Comparison of ENCODE assay signal across 9 cellular contexts in the genomic region with DNA sequence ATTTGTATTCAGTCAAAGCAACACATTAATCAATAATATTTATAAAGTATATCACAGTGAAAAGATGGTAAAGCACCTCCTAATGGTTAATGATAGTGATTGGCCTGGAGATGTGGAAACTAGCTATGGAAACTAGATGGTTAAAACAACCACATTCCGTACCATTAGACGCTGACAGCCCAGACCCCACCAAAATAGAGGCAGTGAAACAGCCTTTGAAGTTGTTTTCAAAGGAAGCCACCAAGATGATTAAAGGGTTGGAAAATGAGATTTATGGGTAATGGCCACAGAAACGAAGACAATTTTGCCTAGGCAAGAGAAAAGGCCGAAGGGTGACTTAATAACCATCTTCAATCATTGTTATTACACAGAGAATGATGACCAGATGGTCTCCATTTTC.
DNase-seq lines count a peak whose midpoint lies in the region; ATAC-seq and TF ChIP-seq lines count a peak whose summit lies in the region.
"Had no signal": no experiment of that assay in that cellular context is flagged by ENCODE, and none has a peak within 500 bp of the region (broad histone marks: within the 10 kb centered on the region; RNA-seq: fewer than 3 reads in every experiment).

No MANE protein-coding gene starts in this region.

- no peaks in the 10 kb centered on the region; the same call in 1 of the 2 replicates for H3K27me3 ChIP-seq in Caco-2 (replicated peaks; ENCODE audit: control insufficient read depth, insufficient read depth, low read length)
- no peaks in the 10 kb centered on the region for H3K27me3 ChIP-seq in SJSA1 (replicated peaks)
- no peaks in the 10 kb centered on the region for H3K27me3 ChIP-seq in esophagus muscularis mucosa
- no peaks in the 10 kb centered on the region for H3K27me3 ChIP-seq in spleen (replicated peaks in 1 of 7)

- peak overlapping the region; percentile 39 for H3K4me3 Mint-ChIP-seq in Caco-2 (ENCODE audit: unreplicated experiment)

- CTCF ChIA-PET in Caco-2 (lab: Charles Lee) = interaction anchor here (0.6 to 4.5 kb wide), 18 partner anchors 9 to 269 kb away, joined by 3 to 52 read pairs (median 4); partner anchors contain the start of genes LPIN3 and PLCG1

- BruUV-seq in Caco-2 (replicated peaks; lab: Mats Ljungman, UMichigan) = no TSS peak

- no peaks in the 10 kb centered on the region for H3K36me3 ChIP-seq in Caco-2 (ENCODE audit: control insufficient read depth, insufficient read depth, low read length)
- H3K36me3 ChIP-seq in SJSA1 = no peaks in the 10 kb centered on the region
- no peaks in the 10 kb centered on the region for H3K36me3 ChIP-seq in esophagus muscularis mucosa
- H3K36me3 ChIP-seq in spleen = no peaks in the 10 kb centered on the region

- H3K4me1 ChIP-seq in Caco-2 (peaks cover 9% of the 10 kb centered on the region), SJSA1 (replicated peaks) (peaks cover 19% of the 10 kb centered on the region), esophagus muscularis mucosa (peaks cover 52 to 66% (median 53%) of the 10 kb centered on the region in 4 donors), spleen (peaks cover 0 to 51% (median 17%) of the 10 kb centered on the region in 6 donors)

- ATAC-seq in HG03095 (IDR thresholded peaks at IDR 0.05; ENCODE audit: unreplicated experiment) (no peak), HG03175 (IDR thresholded peaks at IDR 0.05; ENCODE audit: unreplicated experiment) (no peak), HG02798 (IDR thresholded peaks at IDR 0.05; ENCODE audit: poor library complexity, unreplicated experiment) (no peak)

- H3K27ac ChIP-seq in SJSA1 (peak overlapping the region; percentile 60), esophagus muscularis mucosa (replicated peaks in 1 of 4) (peak overlapping the region; percentile 71 to 77 (median 74)), skin epidermis (peak overlapping the region in 19 of 21 experiments; percentile 53 to 87 (median 75)), spleen (peak overlapping the region in 1 of 8 donors; percentile 23)

- TF ChIP-seq CTCF in Caco-2 (IDR thresholded peaks at IDR 0.05; ENCODE audit: insufficient read depth in 1 of 2, low read depth in 1 of 2, low read length in 1 of 2, severe bottlenecking in 1 of 2, unreplicated experiment in 1 of 2) = no peak
- no peak for TF ChIP-seq CTCF in esophagus muscularis mucosa (IDR thresholded peaks at IDR 0.05)
- no peak for TF ChIP-seq CTCF in spleen (IDR thresholded peaks at IDR 0.05 in 8 of 11, conservative IDR thresholded peaks at IDR 0.05 in 3 of 11)

- intact Hi-C loops in Caco-2 (cut with micrococcal nuclease; ENCODE audit: unreplicated experiment) (loop anchor here (1.0 kb wide), 4 partner anchors 59 to 264 kb away; partner anchors contain the start of gene LPIN3), esophagus muscularis mucosa (cut with DNase I) (loop anchor here (2.0 to 5.0 kb wide), 3 partner anchors 55 to 105 kb away; partner anchors contain the start of gene ZHX3), spleen (cut with DNase I; ENCODE audit: low total_unique reads) (loop anchor here (10.0 kb wide), 1 partner anchor 103 kb away; no protein-coding TSS in a partner anchor)

- TF ChIP-seq POLR2A in esophagus muscularis mucosa (IDR thresholded peaks at IDR 0.05; ENCODE audit: low read depth) (no peak), spleen (IDR thresholded peaks at IDR 0.05) (no peak)

- H3K4me1 Mint-ChIP-seq in Caco-2 (ENCODE audit: low read depth, unreplicated experiment) = peaks cover 9% of the 10 kb centered on the region

- H3K36me3 Mint-ChIP-seq in Caco-2 (ENCODE audit: insufficient read depth, unreplicated experiment) = no peaks in the 10 kb centered on the region

- H3K4me3 ChIP-seq in Caco-2 (ENCODE audit: low read depth, low read length) (no peak overlapping the region), SJSA1 (no peak overlapping the region), esophagus muscularis mucosa (no peak overlapping the region), skin epidermis (no peak overlapping the region), spleen (no peak overlapping the region)

- no peaks in the 10 kb centered on the region for H3K27me3 Mint-ChIP-seq in Caco-2 (ENCODE audit: insufficient read depth, unreplicated experiment)

- POLR2A ChIA-PET in Caco-2 (lab: Charles Lee) = interaction anchor here (0.6 kb wide), 1 partner anchor 111 kb away, joined by 5 read pairs; no protein-coding TSS in a partner anchor

- TF ChIP-seq EP300 in esophagus muscularis mucosa (IDR thresholded peaks at IDR 0.05) = no peak

- WGBS in esophagus muscularis mucosa = 76% methylated on average over 4 of the region's 4 CpGs
- 47 to 87% (median 72%) methylated on average over 4 of the region's 4 CpGs for WGBS in spleen, 5 donors

- H3K9me3 Mint-ChIP-seq in Caco-2 (ENCODE audit: unreplicated experiment) = no peaks in the 10 kb centered on the region

- H3K27ac Mint-ChIP-seq in Caco-2 (ENCODE audit: unreplicated experiment) = no peak overlapping the region

- H3K9me3 ChIP-seq in Caco-2 (no peaks in the 10 kb centered on the region), SJSA1 (replicated peaks) (no peaks in the 10 kb centered on the region), esophagus muscularis mucosa (no peaks in the 10 kb centered on the region), spleen (no peaks in the 10 kb centered on the region)

- no peak for DNase-seq in Caco-2
- no peak for DNase-seq in SJSA1 (ENCODE audit: low read depth in 1 of 2, low spot score in 2 of 2)
- DNase-seq in esophagus muscularis mucosa (ENCODE audit: extremely low spot score) = no peak
- DNase-seq in spleen = no peak
- DNase-seq: activated gamma-delta T cell had no signal
